7 cellular contexts compared by ENCODE assay signal in genomic region chr9:108053555-108054061, GRCh38.
A peak's percentile ranks its signal among the peaks of the same experiment; 100 is the strongest.
DNase-seq lines count a peak whose midpoint lies in the region; ATAC-seq, FAIRE-seq and TF ChIP-seq lines count a peak whose summit lies in the region.

No MANE protein-coding gene starts in this region.

- peak overlapping the region; percentile 64 for H3K27ac Mint-ChIP-seq in chondrocyte (ENCODE audit: unreplicated experiment)

- no peak for TF ChIP-seq CTCF in chondrocyte (IDR thresholded peaks at IDR 0.05)

- H3K4me1 Mint-ChIP-seq in chondrocyte (ENCODE audit: low read depth): peaks cover 69% of the 10 kb centered on the region

- H3K36me3 Mint-ChIP-seq in chondrocyte (ENCODE audit: low read depth): no peaks in the 10 kb centered on the region

- H3K4me3 Mint-ChIP-seq in chondrocyte (ENCODE audit: unreplicated experiment): no peak overlapping the region

- DNase-seq in NCI-H1436 (lab: John Stamatoyannopoulos, UW) (peak; percentile 76), chondrocyte (ENCODE audit: low spot score) (no peak), medulla oblongata (ENCODE audit: extremely low spot score) (peak; percentile 11), urothelium cell line (ENCODE audit: low spot score) (peak; percentile 39), NCI-H748 (lab: John Stamatoyannopoulos, UW; ENCODE audit: unreplicated experiment) (no peak)

- ATAC-seq in GM18498 (IDR thresholded peaks at IDR 0.05; ENCODE audit: unreplicated experiment) (no peak), HG02885 (IDR thresholded peaks at IDR 0.05; ENCODE audit: poor library complexity, unreplicated experiment) (no peak)

- peaks cover 1% of the 10 kb centered on the region for H3K27me3 Mint-ChIP-seq in chondrocyte (ENCODE audit: low read depth)

- H3K9me3 Mint-ChIP-seq in chondrocyte (ENCODE audit: low read depth): no peaks in the 10 kb centered on the region

- FAIRE-seq in urothelium cell line (lab: Jason Lieb, UNC): no peak

Comparison
In these comparisons a context has a peak if more than half of its experiments do, and no peak if none do; other contexts are left out.
1. DNase-seq: peak in NCI-H1436 (single experiment), medulla oblongata (single experiment) and urothelium cell line (single experiment); none in chondrocyte (single experiment) and NCI-H748 (single experiment).